17 cellular contexts compared by ENCODE assay signal in genomic region chr12:28247806-28248205, GRCh38. TPM values are rescaled to one million over a fixed set of nuclear protein-coding genes. Genes with fewer than 3 reads are reported as not detected.
DNase-seq lines count a peak whose midpoint lies in the region; ATAC-seq and TF ChIP-seq lines count a peak whose summit lies in the region.
"Had no signal": no experiment of that assay in that cellular context is flagged by ENCODE, and none has a peak within 500 bp of the region (broad histone marks: within the 10 kb centered on the region; RNA-seq: fewer than 3 reads in every experiment).

No MANE protein-coding gene starts in this region.

- H3K9me3 ChIP-seq in CD8-positive, alpha-beta T cell (ENCODE audit: low read length), result no peaks in the 10 kb centered on the region
- no peaks in the 10 kb centered on the region for H3K9me3 ChIP-seq in naive thymus-derived CD4-positive, alpha-beta T cell (ENCODE audit: control insufficient read depth in 2 of 3, low read length in 3 of 3)
- H3K9me3 ChIP-seq in right cardiac atrium (ENCODE audit: control insufficient read depth, low read length), result no peaks in the 10 kb centered on the region
- H3K9me3 ChIP-seq: A549, BLaER1 had no signal

- intact Hi-C loops in CD8-positive, alpha-beta T cell (cut with DNase I, micrococcal nuclease), result no loop called here
- intact Hi-C loops in naive thymus-derived CD4-positive, alpha-beta T cell (cut with micrococcal nuclease), result loop anchor here in 1 of 2 donors (1.0 to 2.0 kb wide), 3 partner anchors 8 to 57 kb away; partner anchors contain the start of gene CCDC91
- intact Hi-C loops in right cardiac atrium (cut with DNase I), result no loop called here

- no peak for ATAC-seq in CD8-positive, alpha-beta T cell
- ATAC-seq in activated T-helper 17 cell treated with anti-CD3 and anti-CD28 coated beads, Interleukin-2, amount 50 U/mL, for 72 hours (replicated peaks), result no peak
- ATAC-seq in naive thymus-derived CD4-positive, alpha-beta T cell, result no peak
- ATAC-seq in stimulated activated naive B cell treated with anti-CD40 and anti-IgM and Interleukin-4, amounts not matched to agents 10 μg/mL and 1 μg/mL and 100 μg/mL, for 72 hours (replicated peaks), result no peak
- no peak for ATAC-seq in right cardiac atrium
- ATAC-seq in GM18868 (IDR thresholded peaks at IDR 0.05; ENCODE audit: unreplicated experiment), result no peak
- ATAC-seq: A549, Right ventricle myocardium inferior had no signal

- WGBS in right cardiac atrium, result 84% methylated on average over 7 of the region's 7 CpGs

- no peak for DNase-seq in CD8-positive, alpha-beta T cell
- DNase-seq in naive thymus-derived CD4-positive, alpha-beta T cell, result no peak
- DNase-seq in stimulated activated naive B cell treated with anti-CD40 and anti-IgM and Interleukin-4, amounts not matched to agents 10 μg/mL and 1 μg/mL and 100 μg/mL, for 72 hours, result no peak
- DNase-seq in right cardiac atrium, result no peak
- no peak for DNase-seq in iPS-NIHi7 (ENCODE audit: extremely low spot score)
- DNase-seq: DMS 273 treated with DMSO at 0.1 percent for 48 hours; DND-41; GOT3; NCI-H1092 treated with DMSO at 0.1 percent for 48 hours; NCI-H2081; NCI-H748 treated with DMSO at 0.1 percent for 48 hours; NK-92 treated with Interleukin-12 subunit alpha and Interleukin-12 subunit beta, amount 100 ng/mL, for 24 hours had no signal

- CTCF ChIA-PET in CD8-positive, alpha-beta T cell (lab: Charles Lee), result no interaction called here
- CTCF ChIA-PET in naive thymus-derived CD4-positive, alpha-beta T cell (lab: Charles Lee), result interaction anchor here (1.8 kb wide), 1 partner anchor 57 kb away, joined by 4 read pairs; the partner anchor contains the start of gene CCDC91

- TF ChIP-seq CTCF in CD8-positive, alpha-beta T cell (IDR thresholded peaks at IDR 0.05), result no peak

- H3K27ac ChIP-seq in CD8-positive, alpha-beta T cell (ENCODE audit: low read depth, low read length), result no peak overlapping the region
- no peak overlapping the region for H3K27ac ChIP-seq in naive thymus-derived CD4-positive, alpha-beta T cell (ENCODE audit: low read depth, low read length)
- H3K27ac ChIP-seq in right cardiac atrium (ENCODE audit: low read length), result no peak overlapping the region
- H3K27ac ChIP-seq: A549, BLaER1 had no signal

- peaks cover 31% of the 10 kb centered on the region for H3K4me1 ChIP-seq in CD8-positive, alpha-beta T cell (ENCODE audit: insufficient read depth, low read length)
- peaks cover 15 to 32% of the 10 kb centered on the region in 2 donors for H3K4me1 ChIP-seq in naive thymus-derived CD4-positive, alpha-beta T cell (ENCODE audit: control insufficient read depth in 2 of 2, insufficient read depth in 2 of 2, low read length in 2 of 2)
- H3K4me1 ChIP-seq in right cardiac atrium (ENCODE audit: control insufficient read depth, insufficient read depth, low read length), result no peaks in the 10 kb centered on the region
- H3K4me1 ChIP-seq: A549, BLaER1 had no signal

- peak overlapping the region; percentile 80 for H3K27ac Mint-ChIP-seq in CD8-positive, alpha-beta T cell
- no peak overlapping the region for H3K27ac Mint-ChIP-seq in activated T-helper 17 cell treated with anti-CD3 and anti-CD28 coated beads, Interleukin-2, amount 50 U/mL, for 72 hours
- H3K27ac Mint-ChIP-seq in naive thymus-derived CD4-positive, alpha-beta T cell, result peak overlapping the region in 8 of 9 donors; percentile 6 to 73 (median 64)
- H3K27ac Mint-ChIP-seq in stimulated activated naive B cell treated with anti-CD40 and anti-IgM and Interleukin-4, amounts not matched to agents 10 μg/mL and 1 μg/mL and 100 μg/mL, for 72 hours, result peak overlapping the region; percentile 57

- no peak overlapping the region for H3K4me3 Mint-ChIP-seq in CD8-positive, alpha-beta T cell
- H3K4me3 Mint-ChIP-seq in activated T-helper 17 cell treated with anti-CD3 and anti-CD28 coated beads, Interleukin-2, amount 50 U/mL, for 72 hours, result peak overlapping the region; percentile 51
- H3K4me3 Mint-ChIP-seq in naive thymus-derived CD4-positive, alpha-beta T cell, result peak overlapping the region in 2 of 10 donors; percentile 1 to 54
- H3K4me3 Mint-ChIP-seq in stimulated activated naive B cell treated with anti-CD40 and anti-IgM and Interleukin-4, amounts not matched to agents 10 μg/mL and 1 μg/mL and 100 μg/mL, for 72 hours, result no peak overlapping the region

- no peaks in the 10 kb centered on the region for H3K27me3 ChIP-seq in CD8-positive, alpha-beta T cell (ENCODE audit: insufficient read depth, low read length)
- H3K27me3 ChIP-seq in naive thymus-derived CD4-positive, alpha-beta T cell (ENCODE audit: control insufficient read depth in 2 of 2, insufficient read depth in 2 of 2, low read length in 2 of 2), result no peaks in the 10 kb centered on the region
- H3K27me3 ChIP-seq in right cardiac atrium (ENCODE audit: control insufficient read depth, insufficient read depth), result no peaks in the 10 kb centered on the region
- H3K27me3 ChIP-seq: BLaER1 had no signal

- POLR2A ChIA-PET in CD8-positive, alpha-beta T cell (lab: Charles Lee), result interaction anchor here (1.4 to 1.5 kb wide), 2 partner anchors 14 to 57 kb away, joined by 4 to 5 read pairs; partner anchors contain the start of gene CCDC91
- POLR2A ChIA-PET in naive thymus-derived CD4-positive, alpha-beta T cell (lab: Charles Lee), result interaction anchor here (0.6 kb wide), 1 partner anchor 40 kb away, joined by 3 read pairs; no protein-coding TSS in a partner anchor

- H3K36me3 Mint-ChIP-seq in CD8-positive, alpha-beta T cell, result no peaks in the 10 kb centered on the region
- no peaks in the 10 kb centered on the region for H3K36me3 Mint-ChIP-seq in activated T-helper 17 cell treated with anti-CD3 and anti-CD28 coated beads, Interleukin-2, amount 50 U/mL, for 72 hours (ENCODE audit: low read depth)
- H3K36me3 Mint-ChIP-seq in naive thymus-derived CD4-positive, alpha-beta T cell, result peaks cover 0 to 24% (median 3%) of the 10 kb centered on the region in 5 donors
- peaks cover 2 to 3% of the 10 kb centered on the region in 2 donors for H3K36me3 Mint-ChIP-seq in stimulated activated naive B cell treated with anti-CD40 and anti-IgM and Interleukin-4, amounts not matched to agents 10 μg/mL and 1 μg/mL and 100 μg/mL, for 72 hours

- peaks cover 65% of the 10 kb centered on the region for H3K4me1 Mint-ChIP-seq in CD8-positive, alpha-beta T cell (ENCODE audit: low read depth)
- peaks cover 59% of the 10 kb centered on the region for H3K4me1 Mint-ChIP-seq in activated T-helper 17 cell treated with anti-CD3 and anti-CD28 coated beads, Interleukin-2, amount 50 U/mL, for 72 hours
- peaks cover 39 to 82% (median 72%) of the 10 kb centered on the region in 7 donors for H3K4me1 Mint-ChIP-seq in naive thymus-derived CD4-positive, alpha-beta T cell
- peaks cover 35 to 59% of the 10 kb centered on the region in 2 donors for H3K4me1 Mint-ChIP-seq in stimulated activated naive B cell treated with anti-CD40 and anti-IgM and Interleukin-4, amounts not matched to agents 10 μg/mL and 1 μg/mL and 100 μg/mL, for 72 hours

- no peaks in the 10 kb centered on the region for H3K36me3 ChIP-seq in CD8-positive, alpha-beta T cell (ENCODE audit: insufficient read depth, low read length)
- H3K36me3 ChIP-seq in naive thymus-derived CD4-positive, alpha-beta T cell (ENCODE audit: control insufficient read depth in 2 of 3, insufficient read depth in 3 of 3, low read length in 3 of 3), result no peaks in the 10 kb centered on the region
- H3K36me3 ChIP-seq: BLaER1 had no signal

- no peaks in the 10 kb centered on the region for H3K27me3 Mint-ChIP-seq in CD8-positive, alpha-beta T cell (ENCODE audit: low read depth)
- H3K27me3 Mint-ChIP-seq in activated T-helper 17 cell treated with anti-CD3 and anti-CD28 coated beads, Interleukin-2, amount 50 U/mL, for 72 hours, result no peaks in the 10 kb centered on the region
- H3K27me3 Mint-ChIP-seq in naive thymus-derived CD4-positive, alpha-beta T cell, result no peaks in the 10 kb centered on the region
- no peaks in the 10 kb centered on the region for H3K27me3 Mint-ChIP-seq in stimulated activated naive B cell treated with anti-CD40 and anti-IgM and Interleukin-4, amounts not matched to agents 10 μg/mL and 1 μg/mL and 100 μg/mL, for 72 hours

- H3K9me3 Mint-ChIP-seq in CD8-positive, alpha-beta T cell, result no peaks in the 10 kb centered on the region
- H3K9me3 Mint-ChIP-seq in activated T-helper 17 cell treated with anti-CD3 and anti-CD28 coated beads, Interleukin-2, amount 50 U/mL, for 72 hours, result peaks cover 5% of the 10 kb centered on the region
- peaks cover 0 to 8% (median 0%) of the 10 kb centered on the region in 11 donors for H3K9me3 Mint-ChIP-seq in naive thymus-derived CD4-positive, alpha-beta T cell
- no peaks in the 10 kb centered on the region for H3K9me3 Mint-ChIP-seq in stimulated activated naive B cell treated with anti-CD40 and anti-IgM and Interleukin-4, amounts not matched to agents 10 μg/mL and 1 μg/mL and 100 μg/mL, for 72 hours

- H3K4me3 ChIP-seq in CD8-positive, alpha-beta T cell (ENCODE audit: low read depth, low read length), result no peak overlapping the region
- no peak overlapping the region for H3K4me3 ChIP-seq in naive thymus-derived CD4-positive, alpha-beta T cell (ENCODE audit: low read length)
- H3K4me3 ChIP-seq in right cardiac atrium (ENCODE audit: low read length), result no peak overlapping the region
- H3K4me3 ChIP-seq: A549, BLaER1 had no signal

RNA-seq across cellular contexts. Expression of gene CCDC91, which starts 57.5 kb away (rescaled TPM):
- 10 to 100 TPM; 54.3 to 63.1 TPM for total RNA-seq in CD8-positive, alpha-beta T cell
- 10 to 100 TPM; 21.4 to 27.4 TPM for total RNA-seq in activated T-helper 17 cell treated with anti-CD3 and anti-CD28 coated beads, Interleukin-2, amount 50 U/mL, for 72 hours
- total RNA-seq in naive thymus-derived CD4-positive, alpha-beta T cell, result 100 to 1,000 TPM in 1 of 5 experiments, 10 to 100 TPM in 4; 20.2 to 105 (median 70.4) TPM
- polyA plus RNA-seq in naive thymus-derived CD4-positive, alpha-beta T cell, result 10 to 100 TPM; 78.0 to 83.1 TPM
- 10 to 100 TPM; 41.3 to 50.3 (median 45.5) TPM for total RNA-seq in right cardiac atrium
- polyA plus RNA-seq in right cardiac atrium, result 26.8 TPM
